8 cellular contexts compared by ENCODE assay signal in the genomic region with DNA sequence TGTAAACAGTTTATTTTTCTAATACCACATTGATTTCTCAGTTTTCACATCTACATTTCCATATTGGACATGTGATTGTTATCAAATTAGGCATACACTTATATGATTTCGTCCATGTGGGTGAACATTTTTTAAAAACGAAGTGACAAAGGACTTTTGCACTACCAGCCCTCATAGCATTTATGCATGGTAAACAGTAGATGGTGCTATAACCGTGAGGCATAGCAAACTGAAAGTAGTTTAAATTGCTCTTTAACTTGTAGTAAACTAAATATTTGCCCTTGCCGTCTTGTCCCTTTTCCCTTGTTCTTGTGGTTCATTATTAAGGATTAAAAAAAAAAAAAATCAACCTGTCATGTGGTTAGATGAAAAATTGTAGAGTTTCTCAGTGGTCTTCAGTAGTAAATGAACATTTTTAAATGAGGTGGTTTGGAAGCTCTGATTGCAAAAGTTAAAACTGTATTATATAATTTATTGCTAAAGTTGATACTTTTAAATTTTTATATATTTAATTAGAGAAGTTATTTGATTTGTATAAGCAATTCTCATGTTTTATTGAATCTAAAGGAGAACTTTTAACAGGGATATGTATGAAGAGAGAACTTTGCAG. TPM values are rescaled to one million over a fixed set of nuclear protein-coding genes. Genes with fewer than 3 reads are reported as not detected.
A peak's percentile ranks its signal among the peaks of the same experiment; 100 is the strongest.
DNase-seq lines count a peak whose midpoint lies in the region; ATAC-seq and TF ChIP-seq lines count a peak whose summit lies in the region.

No MANE protein-coding gene starts in this region.

- H3K27ac Mint-ChIP-seq in activated T-cell treated with anti-CD3 and anti-CD28 coated beads, Interleukin-2, amount 50 U/mL, for 24 hours = no peak overlapping the region

- H3K4me1 ChIP-seq in vagina = peaks cover 8% of the 10 kb centered on the region

- no peaks in the 10 kb centered on the region for H3K27me3 Mint-ChIP-seq in activated T-cell treated with anti-CD3 and anti-CD28 coated beads, Interleukin-2, amount 50 U/mL, for 24 hours

- H3K36me3 Mint-ChIP-seq in activated T-cell treated with anti-CD3 and anti-CD28 coated beads, Interleukin-2, amount 50 U/mL, for 24 hours (ENCODE audit: low read depth) = peaks cover 23% of the 10 kb centered on the region

- TF ChIP-seq CTCF in RWPE1 (conservative IDR thresholded peaks at IDR 0.05; ENCODE audit: low read depth) = peak; percentile 91
- peak; percentile 28 to 45 (median 38) for TF ChIP-seq CTCF in vagina (IDR thresholded peaks at IDR 0.05)

- H3K36me3 ChIP-seq in vagina = no peaks in the 10 kb centered on the region

- H3K27ac ChIP-seq in RWPE1 (no peak overlapping the region), vagina (no peak overlapping the region)

- no peaks in the 10 kb centered on the region for H3K27me3 ChIP-seq in vagina

- no peaks in the 10 kb centered on the region for H3K9me3 ChIP-seq in vagina

- no peak for TF ChIP-seq POLR2A in vagina (IDR thresholded peaks at IDR 0.05)

- no peaks in the 10 kb centered on the region for H3K9me3 Mint-ChIP-seq in activated T-cell treated with anti-CD3 and anti-CD28 coated beads, Interleukin-2, amount 50 U/mL, for 24 hours

- POLR2A ChIA-PET in RWPE1 (lab: Yijun Ruan, JAX; ENCODE audit: low non-redundant PET) = no interaction called here

- ATAC-seq in GM21576 (IDR thresholded peaks at IDR 0.05; ENCODE audit: unreplicated experiment) = peak; percentile 96

- CTCF ChIA-PET in RWPE1 (lab: Yijun Ruan, JAX) = interaction anchor here (0.6 to 1.1 kb wide), 11 partner anchors 9 to 482 kb away, joined by 3 to 11 read pairs (median 4); no protein-coding TSS in a partner anchor

- peak overlapping the region; percentile 43 for H3K4me3 Mint-ChIP-seq in activated T-cell treated with anti-CD3 and anti-CD28 coated beads, Interleukin-2, amount 50 U/mL, for 24 hours

- peaks cover 19% of the 10 kb centered on the region for H3K4me1 Mint-ChIP-seq in activated T-cell treated with anti-CD3 and anti-CD28 coated beads, Interleukin-2, amount 50 U/mL, for 24 hours (ENCODE audit: low read depth)

- no peak for DNase-seq in activated T-cell treated with anti-CD3 and anti-CD28 coated beads, Interleukin-2, amount 50 U/mL, for 24 hours
- DNase-seq in activated T-cell treated with anti-CD3 and anti-CD28 coated beads for 4 hours (no peak), HT1080 (ENCODE audit: low read depth) (peak; percentile 42), RWPE1 (ENCODE audit: low spot score) (peak; percentile 54), dermis microvascular lymphatic vessel endothelial cell (ENCODE audit: low read depth in 2 of 2) (peak; percentile 74 to 75), medulla oblongata (ENCODE audit: extremely low spot score) (peak; percentile 69), vagina (ENCODE audit: extremely low spot score in 2 of 2) (no peak)

- peak overlapping the region in 1 of 2 donors; percentile 24 for H3K4me3 ChIP-seq in vagina

- intact Hi-C loops in vagina (cut with DNase I) = no loop called here

RNA-seq across cellular contexts. Expression of a gene that starts 24.0 kb away (rescaled TPM):
- not detected in 2 replicates for total RNA-seq in HT1080 (2014; rRNA removed; shearing (Covaris generic))
- polyA plus RNA-seq in HT1080 (2015; cell fraction: cytosol; rRNA removed) = not detected in 2 replicates
- not detected in 2 replicates for polyA plus RNA-seq in HT1080 (2015; cell fraction: nucleus; rRNA removed)
- total RNA-seq in dermis microvascular lymphatic vessel endothelial cell = not detected in 2 replicates
- total RNA-seq in vagina = 2.5 TPM

RNA-seq across cellular contexts. Expression of a gene that starts 24.5 kb away (rescaled TPM):
- total RNA-seq in HT1080 (2014; rRNA removed; shearing (Covaris generic)) = 9.6 and 10.0 TPM in 2 replicates
- polyA plus RNA-seq in HT1080 (2015; cell fraction: cytosol; rRNA removed) = 8.5 and 10.3 TPM in 2 replicates
- 9.4 and 10.4 TPM in 2 replicates for polyA plus RNA-seq in HT1080 (2015; cell fraction: nucleus; rRNA removed)
- total RNA-seq in dermis microvascular lymphatic vessel endothelial cell (7.3 and 8.7 TPM in 2 replicates), vagina (13.5 TPM)

RNA-seq across cellular contexts. Expression of a gene that starts 30.7 kb away (rescaled TPM):
- total RNA-seq in HT1080 (2014; rRNA removed; shearing (Covaris generic)) = 4.8 and 5.7 TPM in 2 replicates
- polyA plus RNA-seq in HT1080 (2015; cell fraction: cytosol; rRNA removed) = 2.9 and 4.1 TPM in 2 replicates
- polyA plus RNA-seq in HT1080 (2015; cell fraction: nucleus; rRNA removed) = 4.5 and 5.0 TPM in 2 replicates
- 9.0 and 17.2 TPM in 2 replicates for total RNA-seq in dermis microvascular lymphatic vessel endothelial cell
- total RNA-seq in vagina = 29.7 TPM

RNA-seq across cellular contexts. Expression of a gene that starts 58.3 kb away (rescaled TPM):
- 4.0 and 4.2 TPM in 2 replicates for total RNA-seq in HT1080 (2014; rRNA removed; shearing (Covaris generic))
- 3.2 and 4.4 TPM in 2 replicates for polyA plus RNA-seq in HT1080 (2015; cell fraction: cytosol; rRNA removed)
- 4.4 and 5.2 TPM in 2 replicates for polyA plus RNA-seq in HT1080 (2015; cell fraction: nucleus; rRNA removed)
- total RNA-seq in dermis microvascular lymphatic vessel endothelial cell = 2.1 and 2.8 TPM in 2 replicates
- total RNA-seq in vagina = 6.4 TPM

RNA-seq across cellular contexts. Expression of a gene that starts 58.5 kb away (rescaled TPM):
- total RNA-seq in HT1080 (2014; rRNA removed; shearing (Covaris generic)) = 9.7 and 13.3 TPM in 2 replicates
- 7.6 and 7.7 TPM in 2 replicates for polyA plus RNA-seq in HT1080 (2015; cell fraction: cytosol; rRNA removed)
- polyA plus RNA-seq in HT1080 (2015; cell fraction: nucleus; rRNA removed) = 10.4 and 11.1 TPM in 2 replicates
- total RNA-seq in dermis microvascular lymphatic vessel endothelial cell (13.4 and 15.3 TPM in 2 replicates), vagina (15.7 TPM)

Comparison
In these comparisons a context has a peak if more than half of its experiments do, and no peak if none do; other contexts are left out.
1. DNase-seq: peak in HT1080 (single experiment), RWPE1 (single experiment), dermis microvascular lymphatic vessel endothelial cell (2 of 2) and medulla oblongata (single experiment); none in activated T-cell treated with anti-CD3 and anti-CD28 coated beads, Interleukin-2, amount 50 U/mL, for 24 hours (single experiment), activated T-cell treated with anti-CD3 and anti-CD28 coated beads for 4 hours (single experiment) and vagina (0 of 2).